ENCODE assay signal across 17 cellular contexts in the genomic region with DNA sequence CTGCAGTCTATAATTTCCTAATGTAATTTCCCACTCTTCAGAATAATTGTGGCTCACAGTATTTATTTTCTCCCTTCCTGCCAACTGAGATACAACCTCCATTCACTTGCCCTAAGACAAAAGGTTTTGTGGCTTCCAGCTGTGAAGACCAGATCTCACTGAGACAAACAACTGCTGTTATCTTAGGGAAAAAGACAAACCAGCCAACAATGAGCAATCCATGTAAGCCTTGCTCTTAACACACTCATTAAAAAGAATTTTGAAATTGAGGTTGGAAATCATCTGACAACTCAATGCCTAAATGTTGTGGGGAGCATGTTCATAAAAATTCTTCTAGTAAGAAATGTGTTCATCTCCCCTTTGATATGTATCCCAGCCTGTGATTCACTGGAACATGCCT.
DNase-seq lines count a peak whose midpoint lies in the region; FAIRE-seq and TF ChIP-seq lines count a peak whose summit lies in the region.
"Had no signal": no experiment of that assay in that cellular context is flagged by ENCODE, and none has a peak within 500 bp of the region (broad histone marks: within the 10 kb centered on the region; RNA-seq: fewer than 3 reads in every experiment).

No MANE protein-coding gene starts in this region.

- H3K4ac ChIP-seq in trophoblast cell (ENCODE audit: low read depth, low read length) = no peak overlapping the region

- H2AK5ac ChIP-seq in trophoblast cell (ENCODE audit: low read length) = no peak overlapping the region

- H2BK12ac ChIP-seq in trophoblast cell (ENCODE audit: low read length) = no peak overlapping the region

- in situ Hi-C loops in GM23248 (cut with MboI) = no loop called here

- DNase-seq in GM23248 = peak; percentile 56
- peak; percentile 84 for DNase-seq in NCI-H2107 treated with DMSO at 0.1 percent for 48 hours (lab: John Stamatoyannopoulos, UW; ENCODE audit: unreplicated experiment)
- no peak for DNase-seq in testis
- no peak for DNase-seq in foreskin fibroblast
- DNase-seq in GM19240 (ENCODE audit: insufficient read length, low spot score) = no peak
- no peak for DNase-seq in trophoblast cell
- DNase-seq: activated CD8-positive, alpha-beta memory T cell treated with anti-CD3 and anti-CD28 coated beads, Interleukin-2, amount 50 U/mL, for 4 hours; anterior cingulate cortex; CD4-positive, alpha-beta T cell; kidney glomerular epithelial cell; ovary; PC-9; T-helper 9 cell had no signal

- TF ChIP-seq POLR2A in testis (IDR thresholded peaks at IDR 0.05) = no peak

- H2AFZ ChIP-seq in GM23248 (no peak overlapping the region), parathyroid adenoma (no peak overlapping the region), trophoblast cell (ENCODE audit: insufficient read depth, low read length, poor library complexity) (no peak overlapping the region)
- H2AFZ ChIP-seq: PC-9 had no signal

- peaks cover 64% of the 10 kb centered on the region for H3F3A ChIP-seq in GM23248 (ENCODE audit: insufficient read depth)

- H3K18ac ChIP-seq in trophoblast cell (ENCODE audit: low read length) = no peak overlapping the region

- H3K4me1 ChIP-seq in GM23248 (ENCODE audit: insufficient read depth) = peaks cover 26% of the 10 kb centered on the region
- no peaks in the 10 kb centered on the region for H3K4me1 ChIP-seq in parathyroid adenoma
- H3K4me1 ChIP-seq in testis = peaks cover 18% of the 10 kb centered on the region
- H3K4me1 ChIP-seq in trophoblast cell (ENCODE audit: control insufficient read depth in 1 of 2, insufficient read depth in 2 of 2, low read length in 2 of 2) = no peaks in the 10 kb centered on the region

- H2BK120ac ChIP-seq in trophoblast cell (ENCODE audit: insufficient read depth, low read length, poor library complexity) = no peak overlapping the region

- H3K27me3 ChIP-seq in GM23248 (replicated peaks; ENCODE audit: insufficient read depth) = no peaks in the 10 kb centered on the region
- H3K27me3 ChIP-seq in parathyroid adenoma (ENCODE audit: control insufficient read depth, insufficient read depth, low read length) = no peaks in the 10 kb centered on the region
- no peaks in the 10 kb centered on the region for H3K27me3 ChIP-seq in testis
- H3K27me3 ChIP-seq in trophoblast cell (ENCODE audit: insufficient read depth, low read length) = no peaks in the 10 kb centered on the region
- H3K27me3 ChIP-seq: ovary had no signal

- no peak overlapping the region for H4K12ac ChIP-seq in trophoblast cell (ENCODE audit: low read depth, low read length)

- TF ChIP-seq CTCF in parathyroid adenoma (IDR thresholded peaks at IDR 0.05) = no peak
- TF ChIP-seq CTCF in testis (IDR thresholded peaks at IDR 0.05) = no peak
- TF ChIP-seq CTCF in foreskin fibroblast (IDR thresholded peaks at IDR 0.05; ENCODE audit: low read depth, low read length) = no peak

- no peak overlapping the region for H3K9ac ChIP-seq in GM23248
- H3K9ac ChIP-seq in parathyroid adenoma = no peak overlapping the region
- H3K9ac ChIP-seq in trophoblast cell (ENCODE audit: low read length) = no peak overlapping the region

- H3K27ac ChIP-seq in GM23248 (peak overlapping the region; percentile 9), parathyroid adenoma (peak overlapping the region; percentile 11), testis (no peak overlapping the region), trophoblast cell (ENCODE audit: low read depth, low read length) (no peak overlapping the region)
- H3K27ac ChIP-seq: HL-60, ovary, PC-9 had no signal

- no peak overlapping the region for H4K8ac ChIP-seq in trophoblast cell (ENCODE audit: low read depth, low read length)

- H3K4me2 ChIP-seq in GM23248 (ENCODE audit: unreplicated experiment) (peak overlapping the region; percentile 15), parathyroid adenoma (ENCODE audit: low read length) (no peak overlapping the region), trophoblast cell (ENCODE audit: low read length) (no peak overlapping the region)
- H3K4me2 ChIP-seq: PC-9 had no signal

- FAIRE-seq in endometrium (lab: Jason Lieb, UNC) = peak; percentile 15

- no peaks in the 10 kb centered on the region for H3K9me3 ChIP-seq in GM23248 (ENCODE audit: low read depth)
- no peaks in the 10 kb centered on the region for H3K9me3 ChIP-seq in parathyroid adenoma (ENCODE audit: control insufficient read depth, low read length)
- H3K9me3 ChIP-seq in testis = no peaks in the 10 kb centered on the region
- no peaks in the 10 kb centered on the region for H3K9me3 ChIP-seq in trophoblast cell (ENCODE audit: insufficient read depth, low read depth, low read length)
- H3K9me3 ChIP-seq: ovary, thoracic aorta had no signal

- intact Hi-C loops in testis (cut with DNase I; ENCODE audit: low total_unique reads) = no loop called here

- no peak overlapping the region for H4K91ac ChIP-seq in trophoblast cell (ENCODE audit: low read depth, low read length)

- H3K14ac ChIP-seq in trophoblast cell (ENCODE audit: low read length) = no peak overlapping the region

- H3K23ac ChIP-seq in trophoblast cell (ENCODE audit: low read length) = no peak overlapping the region

- H3K36me3 ChIP-seq in GM23248 (ENCODE audit: low read depth) (peaks cover 20% of the 10 kb centered on the region), parathyroid adenoma (ENCODE audit: control insufficient read depth, insufficient read depth, low read length) (no peaks in the 10 kb centered on the region), testis (ENCODE audit: low read depth, missing control alignments) (no peaks in the 10 kb centered on the region), trophoblast cell (ENCODE audit: control insufficient read depth in 1 of 2, insufficient read depth in 2 of 2, low read length in 2 of 2) (no peaks in the 10 kb centered on the region)
- H3K36me3 ChIP-seq: ovary, thoracic aorta had no signal

- H3K79me2 ChIP-seq in GM23248 (ENCODE audit: insufficient read depth) (peaks cover 100% of the 10 kb centered on the region), parathyroid adenoma (no peaks in the 10 kb centered on the region), trophoblast cell (ENCODE audit: control insufficient read depth, insufficient read depth, low read length, poor library complexity) (no peaks in the 10 kb centered on the region)

- no peaks in the 10 kb centered on the region for H3K79me1 ChIP-seq in trophoblast cell (ENCODE audit: low read length)

- 0 out of 2 replicates have a peak, but pooled peaks cover 4% of the 10 kb centered on the region for H4K20me1 ChIP-seq in GM23248 (ENCODE audit: insufficient read depth)

- no peak overlapping the region for H2BK5ac ChIP-seq in trophoblast cell (ENCODE audit: low read depth, low read length, poor library complexity)

- H3K4me3 ChIP-seq in GM23248 (no peak overlapping the region), parathyroid adenoma (ENCODE audit: low read depth, low read length) (no peak overlapping the region), testis (no peak overlapping the region), foreskin fibroblast (ENCODE audit: low read depth in 1 of 2, low read length in 2 of 2) (no peak overlapping the region), trophoblast cell (ENCODE audit: low read depth, low read length) (no peak overlapping the region)
- H3K4me3 ChIP-seq: ovary, PC-9 had no signal

- H3K9me2 ChIP-seq in GM23248 (ENCODE audit: insufficient read depth) = no peaks in the 10 kb centered on the region

Comparison
In these comparisons a context has a peak if more than half of its experiments do, and no peak if none do; other contexts are left out.
1. DNase-seq: peak in GM23248 (single experiment) and NCI-H2107 treated with DMSO at 0.1 percent for 48 hours (single experiment); none in testis (single experiment), foreskin fibroblast (0 of 2), GM19240 (single experiment) and trophoblast cell (0 of 2).
2. H3K27ac ChIP-seq: peak in GM23248 (single experiment) and parathyroid adenoma (single experiment); none in testis (0 of 2) and trophoblast cell (single experiment).